Comparison of ENCODE assay signal across 12 cellular contexts in the genomic region with DNA sequence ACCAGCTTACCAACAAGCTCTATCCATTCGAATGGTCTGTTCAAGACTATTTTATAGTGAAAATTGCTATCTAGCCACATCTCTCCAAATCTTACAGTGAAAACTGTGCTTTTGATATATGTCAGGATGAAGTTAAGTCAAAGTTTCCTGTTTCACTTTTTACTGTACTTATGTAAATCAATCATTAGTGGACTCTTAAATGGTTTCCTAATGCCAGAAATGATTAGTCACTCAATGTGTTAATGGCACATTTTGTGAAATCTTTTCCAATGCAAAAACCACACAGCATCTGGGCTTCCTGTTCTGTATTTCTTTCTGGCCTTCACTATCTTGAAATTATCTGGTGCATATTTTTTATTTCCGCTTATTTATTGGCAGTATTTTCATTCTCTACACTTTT.
DNase-seq lines count a peak whose midpoint lies in the region; ATAC-seq and TF ChIP-seq lines count a peak whose summit lies in the region.
"Had no signal": no experiment of that assay in that cellular context is flagged by ENCODE, and none has a peak within 500 bp of the region (broad histone marks: within the 10 kb centered on the region; RNA-seq: fewer than 3 reads in every experiment).

No MANE protein-coding gene starts in this region.

- TF ChIP-seq CTCF in GM20000 (IDR thresholded peaks at IDR 0.05; ENCODE audit: extremely low read depth, missing control alignments) = no peak

- H3K27me3 ChIP-seq in naive thymus-derived CD4-positive, alpha-beta T cell (ENCODE audit: control insufficient read depth in 2 of 2, insufficient read depth in 2 of 2, low read length in 2 of 2) = no peaks in the 10 kb centered on the region

- POLR2A ChIA-PET in naive thymus-derived CD4-positive, alpha-beta T cell (lab: Charles Lee) = no interaction called here

- no peaks in the 10 kb centered on the region for H3K9me3 Mint-ChIP-seq in activated T-helper 17 cell treated with anti-CD3 and anti-CD28 coated beads, Interleukin-2, amount 50 U/mL, for 72 hours
- peaks cover 0 to 2% (median 0%) of the 10 kb centered on the region in 11 donors for H3K9me3 Mint-ChIP-seq in naive thymus-derived CD4-positive, alpha-beta T cell

- CTCF ChIA-PET in naive thymus-derived CD4-positive, alpha-beta T cell (lab: Charles Lee) = no interaction called here

- DNase-seq in EL (peak; percentile 31), NCI-H2171 (lab: John Stamatoyannopoulos, UW) (no peak), GM20000 (ENCODE audit: low spot score) (no peak)
- no peak for DNase-seq in naive thymus-derived CD4-positive, alpha-beta T cell
- no peak for DNase-seq in activated CD4-positive, alpha-beta T cell treated with anti-CD3 and anti-CD28 coated beads, Interleukin-2, amount 50 U/mL, for 4 hours
- DNase-seq: aorta; midbrain; NK-92 treated with Interleukin-12 subunit alpha and Interleukin-12 subunit beta, amount 100 ng/mL, for 24 hours; substantia nigra had no signal

- no peaks in the 10 kb centered on the region for H3K36me3 ChIP-seq in naive thymus-derived CD4-positive, alpha-beta T cell (ENCODE audit: control insufficient read depth in 2 of 3, insufficient read depth in 3 of 3, low read length in 3 of 3)

- no peaks in the 10 kb centered on the region for H3K9me3 ChIP-seq in naive thymus-derived CD4-positive, alpha-beta T cell (ENCODE audit: control insufficient read depth in 2 of 3, low read length in 3 of 3)

- no peak overlapping the region for H3K4me3 ChIP-seq in naive thymus-derived CD4-positive, alpha-beta T cell (ENCODE audit: low read length)

- no peaks in the 10 kb centered on the region for H3K4me1 ChIP-seq in naive thymus-derived CD4-positive, alpha-beta T cell (ENCODE audit: control insufficient read depth in 2 of 2, insufficient read depth in 2 of 2, low read length in 2 of 2)

- peak overlapping the region; percentile 13 for H3K4me3 Mint-ChIP-seq in activated T-helper 17 cell treated with anti-CD3 and anti-CD28 coated beads, Interleukin-2, amount 50 U/mL, for 72 hours
- H3K4me3 Mint-ChIP-seq in naive thymus-derived CD4-positive, alpha-beta T cell = no peak overlapping the region

- peaks cover 7% of the 10 kb centered on the region for H3K4me1 Mint-ChIP-seq in activated T-helper 17 cell treated with anti-CD3 and anti-CD28 coated beads, Interleukin-2, amount 50 U/mL, for 72 hours
- H3K4me1 Mint-ChIP-seq in naive thymus-derived CD4-positive, alpha-beta T cell = peaks cover 0 to 17% (median 5%) of the 10 kb centered on the region in 7 donors

- peak overlapping the region; percentile 13 for H3K27ac Mint-ChIP-seq in activated T-helper 17 cell treated with anti-CD3 and anti-CD28 coated beads, Interleukin-2, amount 50 U/mL, for 72 hours
- H3K27ac Mint-ChIP-seq in naive thymus-derived CD4-positive, alpha-beta T cell = no peak overlapping the region

- peaks cover 12% of the 10 kb centered on the region for H3K27me3 Mint-ChIP-seq in activated T-helper 17 cell treated with anti-CD3 and anti-CD28 coated beads, Interleukin-2, amount 50 U/mL, for 72 hours
- peaks cover 2 to 65% (median 9%) of the 10 kb centered on the region in 5 donors for H3K27me3 Mint-ChIP-seq in naive thymus-derived CD4-positive, alpha-beta T cell

- H3K36me3 Mint-ChIP-seq in activated T-helper 17 cell treated with anti-CD3 and anti-CD28 coated beads, Interleukin-2, amount 50 U/mL, for 72 hours (ENCODE audit: low read depth) = no peaks in the 10 kb centered on the region
- H3K36me3 Mint-ChIP-seq in naive thymus-derived CD4-positive, alpha-beta T cell = peaks cover 0 to 4% (median 0%) of the 10 kb centered on the region in 5 donors

- H3K27ac ChIP-seq in naive thymus-derived CD4-positive, alpha-beta T cell (ENCODE audit: low read depth, low read length) = no peak overlapping the region

- ATAC-seq in HG03469 (IDR thresholded peaks at IDR 0.05; ENCODE audit: unreplicated experiment) = peak; percentile 42
- peak; percentile 54 for ATAC-seq in activated T-helper 17 cell treated with anti-CD3 and anti-CD28 coated beads, Interleukin-2, amount 50 U/mL, for 72 hours (replicated peaks)
- peak; percentile 56 for ATAC-seq in naive thymus-derived CD4-positive, alpha-beta T cell
- ATAC-seq in HG02938 (IDR thresholded peaks at IDR 0.05; ENCODE audit: unreplicated experiment) = no peak

- intact Hi-C loops in naive thymus-derived CD4-positive, alpha-beta T cell (cut with micrococcal nuclease) = no loop called here
